In genomic region chrX:107389726-107390125, GRCh38 we compare ENCODE assay signal across 11 cellular contexts. TPM values are rescaled to one million over a fixed set of nuclear protein-coding genes. Genes with fewer than 3 reads are reported as not detected.
"Had no signal": no experiment of that assay in that cellular context is flagged by ENCODE, and none has a peak within 500 bp of the region (broad histone marks: within the 10 kb centered on the region; RNA-seq: fewer than 3 reads in every experiment).

No MANE protein-coding gene starts in this region.

- H3K9me3 ChIP-seq: HAP-1 had no signal

- H3K27ac ChIP-seq: GM23248 had no signal

- DNase-seq: GM23248, GOT3, H7, H9, HCEC 1CT, HFFc6 had no signal

- H3K4me3 ChIP-seq: GM23248, GM23338, HAP-1 had no signal

- H3K4me1 ChIP-seq: HAP-1 had no signal

- ATAC-seq: GM23338, HCT116 had no signal

- H3K4me2 ChIP-seq: GM23338 had no signal

- FAIRE-seq: H1, H54 had no signal

- H3K36me3 ChIP-seq: HAP-1 had no signal

RNA-seq across cellular contexts. Expression of gene FRMPD3, which starts 59.7 kb away (rescaled TPM):
- polyA plus RNA-seq: GM23248 had no signal
